ENCODE assay signal across 24 cellular contexts in genomic region chr13:83450586-83450985, GRCh38.
A peak's percentile ranks its signal among the peaks of the same experiment; 100 is the strongest.
DNase-seq lines count a peak whose midpoint lies in the region; ATAC-seq and TF ChIP-seq lines count a peak whose summit lies in the region.
"Had no signal": no experiment of that assay in that cellular context is flagged by ENCODE, and none has a peak within 500 bp of the region (broad histone marks: within the 10 kb centered on the region; RNA-seq: fewer than 3 reads in every experiment).

No MANE protein-coding gene starts in this region.

- H3K27ac ChIP-seq in HCT116 (ENCODE audit: low read depth, low read length) = no peak overlapping the region
- H3K27ac ChIP-seq in RWPE2 (ENCODE audit: poor library complexity, severe bottlenecking) = peak overlapping the region; percentile 81
- H3K27ac ChIP-seq: BLaER1 treated with 17β-estradiol and CSF1 and Interleukin-3, amounts not matched to agents 10 nM and 100 nM; gastroesophageal sphincter; uterus had no signal

- RAD21 ChIA-PET in HCT116 (lab: Charles Lee; ENCODE audit: low non-redundant PET in 1 of 2, low total read pairs in 2 of 2, uncharacterized antibody in 2 of 2, unreplicated experiment in 2 of 2) = no interaction called here

- H3K27me3 ChIP-seq in HCT116 (ENCODE audit: insufficient read depth, low read length) (no peaks in the 10 kb centered on the region), RWPE2 (ENCODE audit: insufficient read depth, poor library complexity, severe bottlenecking) (no peaks in the 10 kb centered on the region)
- H3K27me3 ChIP-seq: BLaER1 treated with 17β-estradiol and CSF1 and Interleukin-3, amounts not matched to agents 10 nM and 100 nM; gastroesophageal sphincter; uterus had no signal

- no peaks in the 10 kb centered on the region for H3K27me3 Mint-ChIP-seq in T-helper 2 cell treated with Interferon-gamma antibody and Interleukin-4, amounts not matched to agents 5 μg/mL and 100 μg/mL, for 36 hours (ENCODE audit: low read depth)

- H3K36me3 ChIP-seq in HCT116 (ENCODE audit: control insufficient read depth in 1 of 2, insufficient read depth in 2 of 2, low read length in 2 of 2) (no peaks in the 10 kb centered on the region), RWPE2 (ENCODE audit: low read depth) (no peaks in the 10 kb centered on the region)
- H3K36me3 ChIP-seq: BLaER1 treated with 17β-estradiol and CSF1 and Interleukin-3, amounts not matched to agents 10 nM and 100 nM; gastroesophageal sphincter; uterus had no signal

- TF ChIP-seq RAD21 in HCT116 (IDR thresholded peaks at IDR 0.05; ENCODE audit: low read depth) = no peak

- no peak overlapping the region for H3K4me3 Mint-ChIP-seq in T-helper 2 cell treated with Interferon-gamma antibody and Interleukin-4, amounts not matched to agents 5 μg/mL and 100 μg/mL, for 36 hours
- H3K4me3 Mint-ChIP-seq: activated naive CD4-positive, alpha-beta T cell treated with anti-CD3 and anti-CD28 coated beads for 36 hours; activated T-cell treated with anti-CD3 and anti-CD28 coated beads, Interleukin-2, amount 50 U/mL, for 4 hours had no signal

- TF ChIP-seq CTCF in AG10803 (conservative IDR thresholded peaks at IDR 0.05; ENCODE audit: low read length) (no peak), HCT116 (IDR thresholded peaks at IDR 0.05 in 2 of 3, conservative IDR thresholded peaks at IDR 0.05 in 1 of 3; ENCODE audit: borderline replicate concordance in 1 of 3, insufficient read depth in 1 of 3, low read depth in 2 of 3, low read length in 2 of 3) (no peak), RWPE2 (IDR thresholded peaks at IDR 0.05; ENCODE audit: poor library complexity, severe bottlenecking) (no peak), fibroblast of pulmonary artery (IDR thresholded peaks at IDR 0.05; ENCODE audit: low read length, missing control alignments) (no peak)

- intact Hi-C loops in HCT116 (cut with micrococcal nuclease) = no loop called here

- no peaks in the 10 kb centered on the region for H3K4me1 Mint-ChIP-seq in T-helper 2 cell treated with Interferon-gamma antibody and Interleukin-4, amounts not matched to agents 5 μg/mL and 100 μg/mL, for 36 hours (ENCODE audit: low read depth)

- H3K79me2 ChIP-seq in HCT116 (ENCODE audit: insufficient read depth, low read length) = no peaks in the 10 kb centered on the region

- no peak overlapping the region for H3K9ac ChIP-seq in HCT116 (ENCODE audit: low read length)
- H3K9ac ChIP-seq: BLaER1 treated with 17β-estradiol and CSF1 and Interleukin-3, amounts not matched to agents 10 nM and 100 nM had no signal

- H3K4me1 ChIP-seq in HCT116 (ENCODE audit: control insufficient read depth in 1 of 2, insufficient read depth in 2 of 2, low read length in 2 of 2) (peaks cover 0 to 8% of the 10 kb centered on the region in 2 experiments; a peak in 1 of 4 replicates), RWPE2 (ENCODE audit: insufficient read depth, poor library complexity, severe bottlenecking) (peaks cover 23% of the 10 kb centered on the region)
- H3K4me1 ChIP-seq: BLaER1 treated with 17β-estradiol and CSF1 and Interleukin-3, amounts not matched to agents 10 nM and 100 nM; gastroesophageal sphincter; uterus had no signal

- CTCF ChIA-PET in HCT116 (lab: Charles Lee) = no interaction called here

- no peak overlapping the region for H3K4me2 ChIP-seq in HCT116 (ENCODE audit: low read length)
- H3K4me2 ChIP-seq: BLaER1 treated with 17β-estradiol and CSF1 and Interleukin-3, amounts not matched to agents 10 nM and 100 nM had no signal

- TF ChIP-seq POLR2A in HCT116 (IDR thresholded peaks at IDR 0.05; ENCODE audit: borderline replicate concordance, extremely low read depth, insufficient read depth, insufficient read length) = no peak

- H3K9me3 ChIP-seq in HCT116 (ENCODE audit: control insufficient read depth in 1 of 2, insufficient read depth in 1 of 2, low read depth in 1 of 2, low read length in 2 of 2) = no peaks in the 10 kb centered on the region; a peak in 2 of 4 replicates
- H3K9me3 ChIP-seq in RWPE2 (ENCODE audit: severe bottlenecking) = no peaks in the 10 kb centered on the region
- H3K9me3 ChIP-seq: gastroesophageal sphincter, uterus had no signal

- no peak overlapping the region for H3K27ac Mint-ChIP-seq in T-helper 2 cell treated with Interferon-gamma antibody and Interleukin-4, amounts not matched to agents 5 μg/mL and 100 μg/mL, for 36 hours
- H3K27ac Mint-ChIP-seq: activated naive CD4-positive, alpha-beta T cell treated with anti-CD3 and anti-CD28 coated beads for 36 hours had no signal

- BruUV-seq in HCT116 (replicated peaks; lab: Mats Ljungman, UMichigan) = no TSS peak

- H2AFZ ChIP-seq in HCT116 (ENCODE audit: low read depth, low read length, poor library complexity, severe bottlenecking) = peak overlapping the region; percentile 57

- H3K4me3 ChIP-seq in AG10803 (ENCODE audit: low read length) (no peak overlapping the region), HCT116 (replicated peaks in 1 of 2; ENCODE audit: low read depth in 1 of 2, low read length in 2 of 2) (no peak overlapping the region), RWPE2 (ENCODE audit: severe bottlenecking) (no peak overlapping the region), fibroblast of pulmonary artery (replicated peaks; ENCODE audit: low read depth, low read length) (no peak overlapping the region)
- H3K4me3 ChIP-seq: BLaER1 treated with 17β-estradiol and CSF1 and Interleukin-3, amounts not matched to agents 10 nM and 100 nM; gastroesophageal sphincter; lung; uterus had no signal

- peak; percentile 23 for DNase-seq in AG10803 (ENCODE audit: low read depth)
- DNase-seq in HCT116 (ENCODE audit: low read depth, low spot score) = no peak
- DNase-seq in RWPE2 (ENCODE audit: low spot score) = no peak
- DNase-seq in fibroblast of pulmonary artery (ENCODE audit: low read depth) = peak; percentile 27
- DNase-seq in NCI-H1105 (lab: John Stamatoyannopoulos, UW) = no peak
- DNase-seq in T-helper 2 cell treated with Interferon-gamma antibody and Interleukin-4, amounts not matched to agents 5 μg/mL and 100 μg/mL, for 36 hours (ENCODE audit: low spot score) = no peak
- no peak for DNase-seq in C1 segment of cervical spinal cord (lab: John Stamatoyannopoulos, UW)
- DNase-seq: ACHN; activated CD4-positive, alpha-beta T cell treated with anti-CD3 and anti-CD28 coated beads for 1 hour; activated CD8-positive, alpha-beta memory T cell treated with anti-CD3 and anti-CD28 coated beads for 24 hours; activated naive CD4-positive, alpha-beta T cell treated with anti-CD3 and anti-CD28 coated beads for 36 hours; activated T-cell treated with anti-CD3 and anti-CD28 coated beads, Interleukin-2, amount 50 U/mL, for 4 hours; anterior cingulate cortex; erythroblast; kidney; NCI-H1105 treated with DMSO at 0.1 percent for 48 hours; NCI-H524; stimulated activated CD4-positive, alpha-beta T cell treated with anti-CD3 and anti-CD28 coated beads, Interleukin-1b, Interleukin-23, amount 100 ng/mL, for 48 hours; uterus had no signal

- ATAC-seq in HCT116 (no peak), RWPE2 (ENCODE audit: low read depth) (no peak; the same call in 2 of the 3 replicates), esophagus mucosa (no peak)
- ATAC-seq: activated T-cell treated with anti-CD3 and anti-CD28 coated beads, Interleukin-2, amount 50 U/mL, for 4 hours; gastroesophageal sphincter; Right ventricle myocardium inferior had no signal

- no peaks in the 10 kb centered on the region for H4K20me1 ChIP-seq in HCT116 (ENCODE audit: insufficient read depth)
- H4K20me1 ChIP-seq: BLaER1 treated with 17β-estradiol and CSF1 and Interleukin-3, amounts not matched to agents 10 nM and 100 nM had no signal

- POLR2A ChIA-PET in HCT116 (lab: Charles Lee) = no interaction called here

- no peaks in the 10 kb centered on the region for H3K36me3 Mint-ChIP-seq in T-helper 2 cell treated with Interferon-gamma antibody and Interleukin-4, amounts not matched to agents 5 μg/mL and 100 μg/mL, for 36 hours (ENCODE audit: low read depth)

- H3K9me3 Mint-ChIP-seq in T-helper 2 cell treated with Interferon-gamma antibody and Interleukin-4, amounts not matched to agents 5 μg/mL and 100 μg/mL, for 36 hours = peaks cover 15% of the 10 kb centered on the region

- no peaks in the 10 kb centered on the region for H3K9me2 ChIP-seq in HCT116 (ENCODE audit: insufficient read depth)

TF ChIP-seq in HCT116, 20 proteins besides CTCF, POLR2A, EP300 and RAD21:
- TF ChIP-seq ZNF274 (IDR thresholded peaks at IDR 0.05; ENCODE audit: low read depth, low read length) (no peak), SRF (IDR thresholded peaks at IDR 0.05; ENCODE audit: low read depth) (no peak), ZFX (IDR thresholded peaks at IDR 0.05) (no peak)
TF ChIP-seq in HCT116: peak in this region for 0.

Comparison
In these comparisons a context has a peak if more than half of its experiments do, and no peak if none do; other contexts are left out.
1. DNase-seq: peak in AG10803 (single experiment) and fibroblast of pulmonary artery (single experiment); none in HCT116 (single experiment), RWPE2 (single experiment), NCI-H1105 (single experiment), T-helper 2 cell treated with Interferon-gamma antibody and Interleukin-4, amounts not matched to agents 5 μg/mL and 100 μg/mL, for 36 hours (single experiment) and C1 segment of cervical spinal cord (0 of 14).